ENCODE assay signal across 18 cellular contexts in genomic region chr1:68188060-68188538, GRCh38. TPM values are rescaled to one million over a fixed set of nuclear protein-coding genes. Genes with fewer than 3 reads are reported as not detected.
DNase-seq lines count a peak whose midpoint lies in the region; ATAC-seq and TF ChIP-seq lines count a peak whose summit lies in the region.
"Had no signal": no experiment of that assay in that cellular context is flagged by ENCODE, and none has a peak within 500 bp of the region (broad histone marks: within the 10 kb centered on the region; RNA-seq: fewer than 3 reads in every experiment).

No MANE protein-coding gene starts in this region.

- TF ChIP-seq POLR2A in IMR-90 (IDR thresholded peaks at IDR 0.05; ENCODE audit: low read depth, low read length) (no peak), stomach (IDR thresholded peaks at IDR 0.05) (no peak), right lobe of liver (IDR thresholded peaks at IDR 0.05) (no peak)

- in situ Hi-C loops in IMR-90 (cut with MboI; ENCODE audit: low sequenced_read_pairs): no loop called here

- peak overlapping the region; percentile 89 for H3K18ac ChIP-seq in IMR-90 (ENCODE audit: low read depth, low read length)

- H3K14ac ChIP-seq in IMR-90 (replicated peaks; ENCODE audit: low read depth, low read length): peak overlapping the region; percentile 21; the same call in 1 of the 2 replicates

- H3K27me3 ChIP-seq in IMR-90 (ENCODE audit: control insufficient read depth, insufficient read depth, low read length) (no peaks in the 10 kb centered on the region), fibroblast of lung (ENCODE audit: control insufficient read depth, insufficient read depth, low read length) (no peaks in the 10 kb centered on the region), stomach (no peaks in the 10 kb centered on the region), right lobe of liver (no peaks in the 10 kb centered on the region)
- H3K27me3 ChIP-seq: MG63, uterus had no signal

- peaks cover 3% of the 10 kb centered on the region for H3K79me2 ChIP-seq in fibroblast of lung (ENCODE audit: control insufficient read depth, insufficient read depth, low read length)

- peak overlapping the region; percentile 75 for H2AK5ac ChIP-seq in IMR-90 (ENCODE audit: low read depth, low read length)

- H2BK15ac ChIP-seq in IMR-90 (ENCODE audit: low read depth, low read length): peak overlapping the region; percentile 83

- no peaks in the 10 kb centered on the region for H3K36me3 Mint-ChIP-seq in WTC11
- H3K36me3 Mint-ChIP-seq: naive thymus-derived CD4-positive, alpha-beta T cell; stimulated activated memory B cell treated with anti-CD40 and anti-IgM and Interleukin-4, amounts not matched to agents 10 μg/mL and 1 μg/mL and 100 μg/mL, for 72 hours had no signal

- no CpG with 5 or more reads among the region's 3 CpGs for WGBS in IMR-90 (ENCODE audit: extremely low coverage in 2 of 2, insufficient read length in 1 of 2), 2 experiments
- WGBS in stomach, 5 donors: 67 to 78% (median 76%) methylated on average over 3 of the region's 3 CpGs
- 76% methylated on average over 3 of the region's 3 CpGs for WGBS in right lobe of liver (ENCODE audit: insufficient coverage, low coverage, low lambda C conversion rate, missing lambda C conversion rate)

- no TSS peak for BruUV-seq in IMR-90 (replicated peaks; lab: Mats Ljungman, UMichigan)

- dilution Hi-C loops in IMR-90 (cut with HindIII; ENCODE audit: low sequenced_read_pairs, unreplicated experiment): no loop called here

- CTCF ChIA-PET in IMR-90 (lab: Yijun Ruan, JAX) (no interaction called here), WTC11 (lab: Charles Lee) (no interaction called here)

- TF ChIP-seq CTCF in IMR-90 (conservative IDR thresholded peaks at IDR 0.05; ENCODE audit: low read depth, low read length) (no peak), fibroblast of lung (conservative IDR thresholded peaks at IDR 0.05 in 1 of 2, IDR thresholded peaks at IDR 0.05 in 1 of 2; ENCODE audit: low read depth in 1 of 2, low read length in 2 of 2) (no peak), stomach (IDR thresholded peaks at IDR 0.05) (no peak), right lobe of liver (IDR thresholded peaks at IDR 0.05) (no peak), WTC11 (IDR thresholded peaks at IDR 0.05) (no peak)

- H3K9me3 Mint-ChIP-seq in WTC11: peaks cover 20% of the 10 kb centered on the region

- peak overlapping the region; percentile 16 to 36; a peak in 3 of 4 replicates for H4K8ac ChIP-seq in IMR-90 (ENCODE audit: low read depth in 2 of 2, low read length in 2 of 2)

- peak; percentile 50 for ATAC-seq in GM19397 (IDR thresholded peaks at IDR 0.05; ENCODE audit: unreplicated experiment)
- peak; percentile 88 for ATAC-seq in IMR-90 (ENCODE audit: low read depth)
- no peak for ATAC-seq in right lobe of liver
- no peak for ATAC-seq in GM18870 (IDR thresholded peaks at IDR 0.05; ENCODE audit: unreplicated experiment)
- ATAC-seq in WTC11: no peak
- ATAC-seq: naive thymus-derived CD4-positive, alpha-beta T cell; stimulated activated memory B cell treated with anti-CD40 and anti-IgM and Interleukin-4, amounts not matched to agents 10 μg/mL and 1 μg/mL and 100 μg/mL, for 72 hours had no signal

- intact Hi-C loops in IMR-90 (cut with micrococcal nuclease) (no loop called here), stomach (cut with DNase I; ENCODE audit: low total_unique reads) (no loop called here), right lobe of liver (cut with DNase I) (no loop called here)

- H2BK5ac ChIP-seq in IMR-90 (ENCODE audit: low read depth, low read length, poor library complexity, severe bottlenecking): peak overlapping the region; percentile 97

- no peak for TF ChIP-seq RAD21 in IMR-90 (IDR thresholded peaks at IDR 0.05; ENCODE audit: low read length)

- H3K56ac ChIP-seq in IMR-90 (ENCODE audit: extremely low read depth, insufficient read depth, low read length): peak overlapping the region; percentile 40

- peaks cover 23% of the 10 kb centered on the region for H3K36me3 ChIP-seq in IMR-90 (ENCODE audit: control insufficient read depth, insufficient read depth, low read length)
- H3K36me3 ChIP-seq in fibroblast of lung (ENCODE audit: control insufficient read depth, insufficient read depth, low read length): peaks cover 5% of the 10 kb centered on the region
- peaks cover 8 to 46% (median 33%) of the 10 kb centered on the region in 4 donors for H3K36me3 ChIP-seq in stomach
- H3K36me3 ChIP-seq in right lobe of liver: no peaks in the 10 kb centered on the region
- H3K36me3 ChIP-seq: uterus had no signal

- H3K9ac ChIP-seq in IMR-90 (ENCODE audit: low read depth, low read length): peak overlapping the region; percentile 51
- H3K9ac ChIP-seq in fibroblast of lung (ENCODE audit: insufficient read depth, low read length): no peak overlapping the region

- H3K9me3 ChIP-seq in IMR-90 (ENCODE audit: control insufficient read depth, insufficient read depth, low read length) (peaks cover 3% of the 10 kb centered on the region; the same call in 1 of the 2 replicates), fibroblast of lung (ENCODE audit: control insufficient read depth, insufficient read depth, low read depth, low read length) (no peaks in the 10 kb centered on the region), stomach (no peaks in the 10 kb centered on the region), right lobe of liver (no peaks in the 10 kb centered on the region)
- H3K9me3 ChIP-seq: MG63, uterus had no signal

- peak overlapping the region; percentile 78 for H3K4ac ChIP-seq in IMR-90 (ENCODE audit: low read depth, low read length)

- no peak overlapping the region for H3K4me3 Mint-ChIP-seq in WTC11
- H3K4me3 Mint-ChIP-seq: naive thymus-derived CD4-positive, alpha-beta T cell; stimulated activated memory B cell treated with anti-CD40 and anti-IgM and Interleukin-4, amounts not matched to agents 10 μg/mL and 1 μg/mL and 100 μg/mL, for 72 hours had no signal

- H3K4me1 ChIP-seq in IMR-90 (ENCODE audit: control insufficient read depth, insufficient read depth, low read length) (peaks cover 12% of the 10 kb centered on the region), fibroblast of lung (ENCODE audit: control insufficient read depth, extremely low read depth, insufficient read depth, low read length) (peaks cover 7% of the 10 kb centered on the region), stomach (peaks cover 0 to 18% (median 5%) of the 10 kb centered on the region in 4 donors), right lobe of liver (no peaks in the 10 kb centered on the region)
- H3K4me1 ChIP-seq: uterus had no signal

- peaks cover 22 to 45% of the 10 kb centered on the region in 2 experiments for H3K79me1 ChIP-seq in IMR-90 (ENCODE audit: low read depth in 1 of 2, low read length in 2 of 2)

- H3K4me3 ChIP-seq in IMR-90 (ENCODE audit: insufficient read depth, low read depth, low read length): no peak overlapping the region
- H3K4me3 ChIP-seq in fibroblast of lung (replicated peaks in 1 of 4; ENCODE audit: control extremely low read depth in 1 of 4, insufficient read depth in 1 of 4, low read depth in 3 of 4, low read length in 4 of 4): no peak overlapping the region
- H3K4me3 ChIP-seq in stomach: no peak overlapping the region
- H3K4me3 ChIP-seq in right lobe of liver: no peak overlapping the region
- H3K4me3 ChIP-seq: MG63, uterus had no signal

- H2AFZ ChIP-seq in IMR-90 (replicated peaks; ENCODE audit: low read length, poor library complexity) (no peak overlapping the region), fibroblast of lung (ENCODE audit: low read length) (no peak overlapping the region)

- no peak for TF ChIP-seq EP300 in stomach (IDR thresholded peaks at IDR 0.05)

- peak overlapping the region; percentile 98 for H4K5ac ChIP-seq in IMR-90 (ENCODE audit: low read depth, low read length)

- no peaks in the 10 kb centered on the region for H3K4me1 Mint-ChIP-seq in WTC11
- H3K4me1 Mint-ChIP-seq: stimulated activated memory B cell treated with anti-CD40 and anti-IgM and Interleukin-4, amounts not matched to agents 10 μg/mL and 1 μg/mL and 100 μg/mL, for 72 hours had no signal

- H2BK20ac ChIP-seq in IMR-90 (ENCODE audit: low read depth, low read length): peak overlapping the region; percentile 28

- H4K20me1 ChIP-seq in IMR-90 (ENCODE audit: insufficient read depth, low read length) (peaks cover 4% of the 10 kb centered on the region; the same call in 1 of the 2 replicates), fibroblast of lung (ENCODE audit: control insufficient read depth, extremely low read depth, insufficient read depth, low read length) (no peaks in the 10 kb centered on the region)

- H3K27me3 Mint-ChIP-seq in WTC11 (ENCODE audit: low read depth): peaks cover 2% of the 10 kb centered on the region; the same call in 1 of the 2 replicates

- peak overlapping the region; percentile 56 for H4K91ac ChIP-seq in IMR-90 (ENCODE audit: insufficient read depth, low read depth, low read length)

- no peak overlapping the region for H2AK9ac ChIP-seq in IMR-90 (replicated peaks; ENCODE audit: low read depth, low read length, poor library complexity)

- POLR2A ChIA-PET in IMR-90 (lab: Charles Lee; ENCODE audit: unreplicated experiment): no interaction called here
- POLR2A ChIA-PET in WTC11 (lab: Charles Lee): no interaction called here

- H3K4me2 ChIP-seq in IMR-90 (ENCODE audit: low read depth, low read length) (peak overlapping the region; percentile 83), fibroblast of lung (ENCODE audit: extremely low read depth, insufficient read depth, low read length) (no peak overlapping the region)

- no peak overlapping the region for H3K27ac Mint-ChIP-seq in WTC11
- H3K27ac Mint-ChIP-seq: naive thymus-derived CD4-positive, alpha-beta T cell; stimulated activated memory B cell treated with anti-CD40 and anti-IgM and Interleukin-4, amounts not matched to agents 10 μg/mL and 1 μg/mL and 100 μg/mL, for 72 hours had no signal

- H3K23ac ChIP-seq in IMR-90 (ENCODE audit: low read depth, low read length): peak overlapping the region; percentile 15; the same call in 1 of the 2 replicates

- peak overlapping the region; percentile 33; the same call in 1 of the 2 replicates for H2BK120ac ChIP-seq in IMR-90 (ENCODE audit: low read depth, low read length)

- H3K27ac ChIP-seq in IMR-90 (ENCODE audit: insufficient read depth, low read length): peak overlapping the region; percentile 90
- H3K27ac ChIP-seq in fibroblast of lung (ENCODE audit: insufficient read depth, low read length): peak overlapping the region; percentile 71
- H3K27ac ChIP-seq in stomach: peak overlapping the region in 4 of 5 donors; percentile 55 to 74 (median 68)
- no peak overlapping the region for H3K27ac ChIP-seq in right lobe of liver
- H3K27ac ChIP-seq: uterus, VCaP had no signal

- H3K9me1 ChIP-seq in IMR-90 (ENCODE audit: insufficient read depth, low read length): peaks cover 10% of the 10 kb centered on the region; the same call in 1 of the 2 replicates

- DNase-seq in IMR-90 (peak; percentile 91), fibroblast of lung (ENCODE audit: low read depth in 2 of 2) (peak in 1 of 2 donors; percentile 83), stomach (no peak), germinal center (ENCODE audit: low spot score) (no peak), right lobe of liver (no peak), WTC11 (ENCODE audit: low spot score) (no peak)
- DNase-seq: activated naive CD4-positive, alpha-beta T cell; C1 segment of cervical spinal cord; DMS79; H7; MG63; naive thymus-derived CD4-positive, alpha-beta T cell; NCI-H2227 treated with DMSO at 0.1 percent for 48 hours; uterus had no signal

RNA-seq across cellular contexts. Expression of gene WLS, which starts 44.2 kb away (rescaled TPM):
- 139 and 157 TPM in 2 replicates for total RNA-seq in IMR-90 (2012; rRNA removed)
- 105 and 152 TPM in 2 replicates for polyA plus RNA-seq in IMR-90 (2012; rRNA removed)
- 50.8 and 60.3 TPM in 2 replicates for polyA plus RNA-seq in IMR-90 (2012; cell fraction: cytosol; rRNA removed)
- polyA plus RNA-seq in IMR-90 (2012; cell fraction: nucleus; rRNA removed; ENCODE audit: low replicate concordance): 47.7 and 165 TPM in 2 replicates
- 85.5 and 156 TPM in 2 replicates for total RNA-seq in fibroblast of lung
- 269 and 290 TPM in 2 replicates for polyA plus RNA-seq in fibroblast of lung
- 185 and 242 TPM in 2 replicates for polyA plus RNA-seq in fibroblast of lung (2012)
- polyA minus RNA-seq in fibroblast of lung (ENCODE audit: low replicate concordance): 256 and 350 TPM in 2 replicates
- 100 to 1,000 TPM in 2 of 5 donors, 10 to 100 TPM in 3; 56.2 to 194 (median 92.2) TPM for total RNA-seq in stomach
- polyA plus RNA-seq in stomach: 10 to 100 TPM; 17.9 to 50.8 (median 37.9) TPM
- total RNA-seq in right lobe of liver: 10 to 100 TPM in 5 of 6 experiments, 1 to 10 TPM in 1; 9.3 to 36.0 (median 25.8) TPM
- 4.5 to 5.7 TPM (median 5.3 TPM) in 3 replicates for total RNA-seq in WTC11 (2021)
- polyA plus RNA-seq: naive thymus-derived CD4-positive, alpha-beta T cell had no signal

Comparison
In these comparisons a context has a peak if more than half of its experiments do, and no peak if none do; other contexts are left out.
1. ATAC-seq: peak in GM19397 (single experiment) and IMR-90 (single experiment); none in right lobe of liver (0 of 4), GM18870 (single experiment) and WTC11 (single experiment).
2. H3K27ac ChIP-seq: peak in IMR-90 (single experiment), fibroblast of lung (single experiment) and stomach (4 of 5); none in right lobe of liver (0 of 3).